In genomic region chr10:118333871-118334270, GRCh38 we compare ENCODE assay signal across 1 cellular context.
TF ChIP-seq lines count a peak whose summit lies in the region.

No MANE protein-coding gene starts in this region.

TF ChIP-seq in WTC11, 78 proteins besides CTCF, POLR2A, EP300 and RAD21 (continued from another document):
- TF ChIP-seq ZSCAN18 (CRISPR knock-in tag; IDR thresholded peaks at IDR 0.05) (no peak), ZNF416 (CRISPR knock-in tag; IDR thresholded peaks at IDR 0.05) (no peak), NFATC4 (CRISPR knock-in tag; IDR thresholded peaks at IDR 0.05) (no peak), ESRRA (CRISPR knock-in tag; IDR thresholded peaks at IDR 0.05; ENCODE audit: borderline replicate concordance) (no peak)
